Comparison of ENCODE assay signal across 22 cellular contexts in genomic region chr16:49704586-49705155, GRCh38.
DNase-seq lines count a peak whose midpoint lies in the region; ATAC-seq, FAIRE-seq and TF ChIP-seq lines count a peak whose summit lies in the region.
"Had no signal": no experiment of that assay in that cellular context is flagged by ENCODE, and none has a peak within 500 bp of the region (broad histone marks: within the 10 kb centered on the region; RNA-seq: fewer than 3 reads in every experiment).

No MANE protein-coding gene starts in this region.

- FAIRE-seq in D721Med (lab: Jason Lieb, UNC) (no peak), kidney (lab: Jason Lieb, UNC) (no peak)
- FAIRE-seq: G401.6 had no signal

- 84 to 92% methylated on average over 2 of the region's 2 CpGs for WGBS in testis, 2 donors

- H3K36me3 ChIP-seq in kidney (ENCODE audit: control insufficient read depth in 1 of 2, insufficient read depth in 2 of 2, low read length in 2 of 2) (no peaks in the 10 kb centered on the region), testis (ENCODE audit: low read depth, missing control alignments) (no peaks in the 10 kb centered on the region)
- H3K36me3 ChIP-seq: heart right ventricle, tibial nerve had no signal

- intact Hi-C loops in kidney (cut with DNase I) (no loop called here), testis (cut with DNase I; ENCODE audit: low total_unique reads) (no loop called here), posterior cingulate gyrus (cut with DNase I) (no loop called here)

- TF ChIP-seq POLR2A in testis (IDR thresholded peaks at IDR 0.05): no peak

- no peak for ATAC-seq in HG02798 (IDR thresholded peaks at IDR 0.05; ENCODE audit: poor library complexity, unreplicated experiment)
- ATAC-seq: activated naive CD8-positive, alpha-beta T cell treated with anti-CD3 and anti-CD28 coated beads, Interleukin-2, amount 50 U/mL, for 24 hours; heart right ventricle; left lobe of liver; naive thymus-derived CD4-positive, alpha-beta T cell had no signal

- no peaks in the 10 kb centered on the region for H3K9me3 ChIP-seq in kidney (ENCODE audit: control insufficient read depth in 1 of 2, low read length in 2 of 2)
- no peaks in the 10 kb centered on the region for H3K9me3 ChIP-seq in testis

- peak; percentile 30 for TF ChIP-seq CTCF in D721Med (IDR thresholded peaks at IDR 0.05; ENCODE audit: insufficient read depth, missing control alignments)
- peak; percentile 25 for TF ChIP-seq CTCF in GM13977 (IDR thresholded peaks at IDR 0.05; ENCODE audit: extremely low read depth, insufficient read depth, missing control alignments)
- no peak for TF ChIP-seq CTCF in kidney (IDR thresholded peaks at IDR 0.05; ENCODE audit: borderline replicate concordance, extremely low read depth, insufficient read depth)
- TF ChIP-seq CTCF in testis (IDR thresholded peaks at IDR 0.05): no peak

- H3K27ac ChIP-seq in kidney (ENCODE audit: low read depth in 2 of 2, low read length in 2 of 2) (no peak overlapping the region), testis (no peak overlapping the region)
- H3K27ac ChIP-seq: heart right ventricle, tibial nerve had no signal

- no peak for DNase-seq in D721Med (ENCODE audit: insufficient read length, low spot score)
- DNase-seq in GM13977 (ENCODE audit: low spot score): no peak
- peak; percentile 24 for DNase-seq in SK-MEL-5 (ENCODE audit: low read depth, low spot score)
- DNase-seq in kidney: peak; percentile 28
- no peak for DNase-seq in testis
- no peak for DNase-seq in posterior cingulate gyrus
- no peak for DNase-seq in hepatic stellate cell (ENCODE audit: low spot score)
- DNase-seq: activated CD4-positive, alpha-beta T cell treated with anti-CD3 and anti-CD28 coated beads for 1 hour; activated naive CD8-positive, alpha-beta T cell treated with anti-CD3 and anti-CD28 coated beads, Interleukin-2, amount 50 U/mL, for 24 hours; activated T-cell treated with anti-CD3 and anti-CD28 coated beads, Interleukin-2, amount 50 U/mL, for 24 hours; CD4-positive, CD25-positive, alpha-beta regulatory T cell; heart right ventricle; HFFc6; naive thymus-derived CD4-positive, alpha-beta T cell; NCI-H1048; NCI-H446; stimulated activated CD4-positive, alpha-beta T cell treated with anti-CD3 and anti-CD28 coated beads, Interleukin-2, amount 100 ng/mL, for 24 hours; T-helper 1 cell had no signal

- no peak overlapping the region for H3K4me3 ChIP-seq in kidney (ENCODE audit: low read length in 2 of 2)
- no peak overlapping the region for H3K4me3 ChIP-seq in testis
- H3K4me3 ChIP-seq: heart right ventricle, tibial nerve had no signal

- H3K4me1 ChIP-seq in kidney (ENCODE audit: control insufficient read depth in 1 of 2, insufficient read depth in 1 of 2, low read depth in 1 of 2, low read length in 2 of 2) (peaks cover 0 to 10% of the 10 kb centered on the region in 2 donors), testis (peaks cover 23% of the 10 kb centered on the region)

- H3K27me3 ChIP-seq in testis: no peaks in the 10 kb centered on the region
- H3K27me3 ChIP-seq: tibial nerve had no signal

- H3K9ac ChIP-seq in kidney (ENCODE audit: low read length in 2 of 2): no peak overlapping the region

- in situ Hi-C loops in GM13977 (cut with MboI; ENCODE audit: low pct_unique_long_range_greater_than_20kb, low sequenced_read_pairs, unreplicated experiment) (no loop called here), SK-MEL-5 (cut with HindIII; ENCODE audit: low pct_unique_long_range_greater_than_20kb, low sequenced_read_pairs) (no loop called here)

Comparison
In these comparisons a context has a peak if more than half of its experiments do, and no peak if none do; other contexts are left out.
1. DNase-seq: peak in SK-MEL-5 (single experiment) and kidney (single experiment); none in D721Med (single experiment), GM13977 (single experiment), testis (single experiment), posterior cingulate gyrus (0 of 10) and hepatic stellate cell (single experiment).
2. CTCF ChIP-seq: peak in D721Med (single experiment) and GM13977 (single experiment); none in kidney (single experiment) and testis (0 of 3).